In genomic region chr19:18478545-18479311, GRCh38 we compare ENCODE assay signal across 9 cellular contexts. TPM values are rescaled to one million over a fixed set of nuclear protein-coding genes. Genes with fewer than 3 reads are reported as not detected.
DNase-seq lines count a peak whose midpoint lies in the region; ATAC-seq and TF ChIP-seq lines count a peak whose summit lies in the region.
"Had no signal": no experiment of that assay in that cellular context is flagged by ENCODE, and none has a peak within 500 bp of the region (broad histone marks: within the 10 kb centered on the region; RNA-seq: fewer than 3 reads in every experiment).

No MANE protein-coding gene starts in this region.

- peaks cover 11% of the 10 kb centered on the region for H3K36me3 Mint-ChIP-seq in glutamatergic neuron (ENCODE audit: unreplicated experiment)

- TF ChIP-seq CTCF in PC-9 (conservative IDR thresholded peaks at IDR 0.05): no peak
- TF ChIP-seq CTCF in glutamatergic neuron (IDR thresholded peaks at IDR 0.05; ENCODE audit: partially characterized antibody, unreplicated experiment): no peak

- H3K36me3 ChIP-seq in PC-9 (ENCODE audit: low read depth): no peaks in the 10 kb centered on the region
- H3K36me3 ChIP-seq: cardiac muscle cell had no signal

- H3K4me1 ChIP-seq in PC-9 (replicated peaks; ENCODE audit: insufficient read depth): peaks cover 22% of the 10 kb centered on the region

- H4K20me1 ChIP-seq in PC-9 (ENCODE audit: insufficient read depth): peaks cover 46% of the 10 kb centered on the region

- peak overlapping the region; percentile 46 for H3K4me2 ChIP-seq in PC-9

- peaks cover 94% of the 10 kb centered on the region for H3K79me2 ChIP-seq in PC-9 (ENCODE audit: low read depth)

- H3K27me3 ChIP-seq in PC-9 (ENCODE audit: insufficient read depth, low read depth): no peaks in the 10 kb centered on the region
- H3K27me3 ChIP-seq: cardiac muscle cell had no signal

- H3K9me2 ChIP-seq in PC-9 (ENCODE audit: insufficient read depth): no peaks in the 10 kb centered on the region

- H3K4me3 ChIP-seq in PC-9: no peak overlapping the region
- H3K4me3 ChIP-seq: cardiac muscle cell had no signal

- peak overlapping the region; percentile 36 for H3K27ac ChIP-seq in PC-9
- H3K27ac ChIP-seq: cardiac muscle cell had no signal

- peaks cover 24% of the 10 kb centered on the region for H3K27me3 Mint-ChIP-seq in glutamatergic neuron (ENCODE audit: unreplicated experiment)

- POLR2A ChIA-PET in PC-9 (lab: Charles Lee; ENCODE audit: unreplicated experiment): interaction anchor here (0.7 kb wide), 1 partner anchor 127 kb away, joined by 19 read pairs; no protein-coding TSS in a partner anchor

- H2AFZ ChIP-seq in PC-9: no peak overlapping the region

- intact Hi-C loops in PC-9 (cut with micrococcal nuclease; ENCODE audit: unreplicated experiment): loop anchor here (10.0 kb wide), 1 partner anchor 436 kb away; the partner anchor contains the start of genes COPE and DDX49
- intact Hi-C loops in sciatic nerve (cut with DNase I): loop anchor here (10.0 kb wide), 1 partner anchor 86 kb away; no protein-coding TSS in a partner anchor

- peak overlapping the region; percentile 64 for H3K27ac Mint-ChIP-seq in glutamatergic neuron (ENCODE audit: unreplicated experiment)

- H3K4me3 Mint-ChIP-seq in glutamatergic neuron (ENCODE audit: unreplicated experiment): peak overlapping the region; percentile 38

- H3K9me3 ChIP-seq in PC-9 (ENCODE audit: insufficient read depth, low read depth): no peaks in the 10 kb centered on the region

- H3K9me3 Mint-ChIP-seq in glutamatergic neuron (ENCODE audit: unreplicated experiment): peaks cover 20% of the 10 kb centered on the region

- no TSS peak for BruUV-seq in PC-9 (replicated peaks; lab: Mats Ljungman, UMichigan)

- peaks cover 41% of the 10 kb centered on the region for H3K4me1 Mint-ChIP-seq in glutamatergic neuron (ENCODE audit: low read depth, unreplicated experiment)

- DNase-seq in GM04504 (ENCODE audit: low read depth) (peak; percentile 88), PC-9 (peak; percentile 55 to 79), glutamatergic neuron (no peak), sciatic nerve (ENCODE audit: low spot score) (peak; percentile 88), NCI-H748 treated with DMSO at 0.1 percent for 48 hours (lab: John Stamatoyannopoulos, UW) (no peak), DMS79 treated with DMSO at 0.1 percent for 48 hours (lab: John Stamatoyannopoulos, UW) (no peak)
- DNase-seq in activated effector memory CD4-positive, alpha-beta T cell treated with Interleukin-2 at 50 U/mL for 16 hours: peak; percentile 31

- peak; percentile 61 for ATAC-seq in HG02588 (IDR thresholded peaks at IDR 0.05; ENCODE audit: unreplicated experiment)
- peak; percentile 87 for ATAC-seq in sciatic nerve

- CTCF ChIA-PET in PC-9 (lab: Charles Lee): no interaction called here

- peaks cover 35% of the 10 kb centered on the region for H3F3A ChIP-seq in PC-9 (ENCODE audit: insufficient read depth, low read depth)

RNA-seq across cellular contexts. Expression of gene ISYNA1, which starts 40.8 kb away (rescaled TPM):
- total RNA-seq in PC-9 (2021) (129 and 142 TPM in 2 replicates), glutamatergic neuron (ENCODE audit: unreplicated experiment) (111 TPM), sciatic nerve (112 TPM)

RNA-seq across cellular contexts. Expression of gene ELL, which starts 43.1 kb away (rescaled TPM):
- total RNA-seq in PC-9 (2021): 12.9 and 14.6 TPM in 2 replicates
- 11.6 TPM for total RNA-seq in glutamatergic neuron (ENCODE audit: unreplicated experiment)
- 28.9 TPM for total RNA-seq in sciatic nerve

RNA-seq across cellular contexts. Expression of gene SSBP4, which starts 59.5 kb away (rescaled TPM):
- total RNA-seq in PC-9 (2021) (56.6 and 65.2 TPM in 2 replicates), glutamatergic neuron (ENCODE audit: unreplicated experiment) (177 TPM), sciatic nerve (82.5 TPM)

Comparison
In these comparisons a context has a peak if more than half of its experiments do, and no peak if none do; other contexts are left out.
1. DNase-seq: peak in GM04504 (single experiment), PC-9 (2 of 2), activated effector memory CD4-positive, alpha-beta T cell treated with Interleukin-2 at 50 U/mL for 16 hours (single experiment) and sciatic nerve (single experiment); none in glutamatergic neuron (single experiment), NCI-H748 treated with DMSO at 0.1 percent for 48 hours (single experiment) and DMS79 treated with DMSO at 0.1 percent for 48 hours (single experiment).